Comparison of ENCODE assay signal across 8 cellular contexts in genomic region chr22:39051844-39052495, GRCh38. TPM values are rescaled to one million over a fixed set of nuclear protein-coding genes. Genes with fewer than 3 reads are reported as not detected.
A peak's percentile ranks its signal among the peaks of the same experiment; 100 is the strongest.
DNase-seq lines count a peak whose midpoint lies in the region; ATAC-seq, FAIRE-seq and TF ChIP-seq lines count a peak whose summit lies in the region.
"Not testable (repeated sequence)": the region's sequence is repeated elsewhere in the genome, so short reads cannot be mapped to it uniquely, and the experiment has no call there.
"Had no signal": no experiment of that assay in that cellular context is flagged by ENCODE, and none has a peak within 500 bp of the region (broad histone marks: within the 10 kb centered on the region; RNA-seq: fewer than 3 reads in every experiment).

No MANE protein-coding gene starts in this region.

- H3K4me2 ChIP-seq in HCT116 (ENCODE audit: low read length), result peak overlapping the region; percentile 52
- peak overlapping the region in 1 of 2 experiments; percentile 14; a peak in 1 of 4 replicates for H3K4me2 ChIP-seq in H1 (ENCODE audit: insufficient read depth in 1 of 2, low read depth in 2 of 2, low read length in 2 of 2)
- H3K4me2 ChIP-seq in neuronal stem cell (ENCODE audit: insufficient read depth, low read length, poor library complexity, severe bottlenecking), result not testable (repeated sequence)

- H4K5ac ChIP-seq in H1 (ENCODE audit: insufficient read length, low read depth, low read length), result peak overlapping the region; percentile 19

- DNase-seq in HCT116 (ENCODE audit: low read depth, low spot score); H1 (ENCODE audit: low read depth in 1 of 2, low spot score in 2 of 2); neuronal stem cell (ENCODE audit: low spot score); urothelium cell line (ENCODE audit: low spot score): not testable (repeated sequence)

- H3K4me1 ChIP-seq in HCT116 (ENCODE audit: control insufficient read depth in 1 of 2, insufficient read depth in 2 of 2, low read length in 2 of 2) (peaks cover 24 to 35% of the 10 kb centered on the region in 2 experiments), H1 (replicated peaks in 1 of 4; ENCODE audit: control insufficient read depth in 3 of 4, insufficient read depth in 4 of 4, low read length in 3 of 4) (peaks cover 3 to 18% (median 10%) of the 10 kb centered on the region in 4 experiments; a peak in 6 of 7 replicates)
- not testable (repeated sequence) for H3K4me1 ChIP-seq in iPS-15b (ENCODE audit: control insufficient read depth, insufficient read depth, low read length); neuronal stem cell (ENCODE audit: control insufficient read depth in 2 of 2, insufficient read depth in 1 of 2, low read depth in 1 of 2, low read length in 2 of 2)

- TF ChIP-seq RAD21 in HCT116 (IDR thresholded peaks at IDR 0.05; ENCODE audit: low read depth); H1 (IDR thresholded peaks at IDR 0.05 in 1 of 2, conservative IDR thresholded peaks at IDR 0.05 in 1 of 2; ENCODE audit: low read depth in 2 of 2, low read length in 2 of 2): not testable (repeated sequence)

- H2BK15ac ChIP-seq in H1 (ENCODE audit: low read length); neuronal stem cell (ENCODE audit: low read length): not testable (repeated sequence)

- peak overlapping the region; percentile 58 for H4K91ac ChIP-seq in H1 (replicated peaks; ENCODE audit: insufficient read length, low read length)
- H4K91ac ChIP-seq in neuronal stem cell (ENCODE audit: low read depth, low read length, poor library complexity), result not testable (repeated sequence)

- peak overlapping the region; percentile 94; the same call in 1 of the 2 replicates for H2BK12ac ChIP-seq in H1 (ENCODE audit: low read depth, low read length)
- H2BK12ac ChIP-seq in neuronal stem cell (ENCODE audit: low read length), result not testable (repeated sequence)

- H3K56ac ChIP-seq in H1 (replicated peaks; ENCODE audit: insufficient read length, low read depth, low read length), result not testable (repeated sequence)

- peak overlapping the region; percentile 81; the same call in 1 of the 2 replicates for H2BK5ac ChIP-seq in H1 (ENCODE audit: low read depth, low read length)
- H2BK5ac ChIP-seq in neuronal stem cell (ENCODE audit: low read length), result not testable (repeated sequence)

- not testable (repeated sequence) for H3K4me3 ChIP-seq in HCT116 (replicated peaks in 1 of 2; ENCODE audit: low read depth in 1 of 2, low read length in 2 of 2); neuronal stem cell (ENCODE audit: low read length in 2 of 2)
- H3K4me3 ChIP-seq in H1 (ENCODE audit: extremely low read depth in 1 of 4, insufficient read depth in 2 of 4, low read depth in 3 of 4, low read length in 4 of 4) (peak overlapping the region in 1 of 4 experiments; percentile 21; a peak in 1 of 8 replicates), iPS-15b (ENCODE audit: low read depth, low read length) (peak overlapping the region; percentile 28)

- H2AK5ac ChIP-seq in H1 (ENCODE audit: low read depth, low read length), result not testable (repeated sequence)
- H2AK5ac ChIP-seq in neuronal stem cell (ENCODE audit: low read depth, low read length), result peak overlapping the region; percentile 81

- TF ChIP-seq EP300 in H1 (IDR thresholded peaks at IDR 0.05; ENCODE audit: borderline replicate concordance in 1 of 2, low read depth in 2 of 2, low read length in 2 of 2), result not testable (repeated sequence)

- not testable (repeated sequence) for H3K36me3 ChIP-seq in HCT116 (ENCODE audit: control insufficient read depth in 1 of 2, insufficient read depth in 2 of 2, low read length in 2 of 2); H1 (ENCODE audit: control insufficient read depth in 2 of 4, insufficient read depth in 4 of 4, low read length in 3 of 4); iPS-15b (ENCODE audit: control insufficient read depth, insufficient read depth, low read length); neuronal stem cell (replicated peaks in 1 of 2; ENCODE audit: control insufficient read depth in 2 of 2, insufficient read depth in 2 of 2, low read length in 2 of 2)

- not testable (repeated sequence) for H3K27me3 Mint-ChIP-seq in stimulated activated memory B cell treated with anti-CD40 and anti-IgM and Interleukin-4, amounts not matched to agents 10 μg/mL and 1 μg/mL and 100 μg/mL, for 72 hours

- ATAC-seq in HCT116; stimulated activated memory B cell treated with anti-CD40 and anti-IgM and Interleukin-4, amounts not matched to agents 10 μg/mL and 1 μg/mL and 100 μg/mL, for 72 hours: not testable (repeated sequence)

- H3K27ac Mint-ChIP-seq in stimulated activated memory B cell treated with anti-CD40 and anti-IgM and Interleukin-4, amounts not matched to agents 10 μg/mL and 1 μg/mL and 100 μg/mL, for 72 hours, result peak overlapping the region; percentile 85

- H2BK120ac ChIP-seq in H1 (replicated peaks; ENCODE audit: low read depth, low read length); neuronal stem cell (ENCODE audit: low read depth, low read length): not testable (repeated sequence)

- BruUV-seq in HCT116 (replicated peaks; lab: Mats Ljungman, UMichigan), result not testable (repeated sequence)

- H3K9me3 ChIP-seq in HCT116 (ENCODE audit: control insufficient read depth in 1 of 2, insufficient read depth in 1 of 2, low read depth in 1 of 2, low read length in 2 of 2); H1 (ENCODE audit: insufficient read depth in 2 of 2, low read depth in 1 of 2, low read length in 1 of 2); iPS-15b (ENCODE audit: control insufficient read depth, insufficient read depth, low read length); neuronal stem cell (replicated peaks in 1 of 2; ENCODE audit: control insufficient read depth in 2 of 2, insufficient read depth in 1 of 2, low read depth in 1 of 2, low read length in 2 of 2): not testable (repeated sequence)

- TF ChIP-seq POLR2A in GM19099 (IDR thresholded peaks at IDR 0.05; ENCODE audit: extremely low read depth, insufficient read length, low read depth), result peak; percentile 4
- not testable (repeated sequence) for TF ChIP-seq POLR2A in HCT116 (IDR thresholded peaks at IDR 0.05; ENCODE audit: borderline replicate concordance, extremely low read depth, insufficient read depth, insufficient read length); H1 (IDR thresholded peaks at IDR 0.05; ENCODE audit: control extremely low read depth in 1 of 2, low read depth in 2 of 2, low read length in 2 of 2)

- peak overlapping the region; percentile 72; the same call in 1 of the 2 replicates for H2BK20ac ChIP-seq in H1 (ENCODE audit: low read length)

- H3K4me3 Mint-ChIP-seq in stimulated activated memory B cell treated with anti-CD40 and anti-IgM and Interleukin-4, amounts not matched to agents 10 μg/mL and 1 μg/mL and 100 μg/mL, for 72 hours, result not testable (repeated sequence)

- not testable (repeated sequence) for H3K23ac ChIP-seq in H1 (ENCODE audit: insufficient read length); neuronal stem cell (ENCODE audit: low read depth, low read length, poor library complexity)

- H3K79me2 ChIP-seq in HCT116 (ENCODE audit: insufficient read depth, low read length); H1 (ENCODE audit: control insufficient read depth in 1 of 2, insufficient read depth in 2 of 2, low read length in 2 of 2): not testable (repeated sequence)

- not testable (repeated sequence) for H2AFZ ChIP-seq in HCT116 (ENCODE audit: low read depth, low read length, poor library complexity, severe bottlenecking); H1 (ENCODE audit: low read length); neuronal stem cell (ENCODE audit: low read length)

- H3K79me1 ChIP-seq in H1 (ENCODE audit: low read depth, low read length); neuronal stem cell (ENCODE audit: low read depth, low read length): not testable (repeated sequence)

- peaks cover 17% of the 10 kb centered on the region for H3K36me3 Mint-ChIP-seq in stimulated activated memory B cell treated with anti-CD40 and anti-IgM and Interleukin-4, amounts not matched to agents 10 μg/mL and 1 μg/mL and 100 μg/mL, for 72 hours

- H3K9me2 ChIP-seq in HCT116 (ENCODE audit: insufficient read depth), result not testable (repeated sequence)

- H3K23me2 ChIP-seq in H1 (ENCODE audit: low read depth, low read length), result not testable (repeated sequence)

- not testable (repeated sequence) for H3K27me3 ChIP-seq in HCT116 (ENCODE audit: insufficient read depth, low read length); H1 (replicated peaks in 1 of 4; ENCODE audit: control insufficient read depth in 3 of 4, extremely low read depth in 1 of 4, insufficient read depth in 3 of 4, low read length in 3 of 4); iPS-15b (ENCODE audit: control insufficient read depth, insufficient read depth, low read length); neuronal stem cell (ENCODE audit: control insufficient read depth in 3 of 3, insufficient read depth in 3 of 3, low read depth in 1 of 3, low read length in 3 of 3)

- not testable (repeated sequence) for H3K14ac ChIP-seq in H1 (ENCODE audit: insufficient read length)
- peak overlapping the region; percentile 89 for H3K14ac ChIP-seq in neuronal stem cell (ENCODE audit: low read length)

- not testable (repeated sequence) for H3K27ac ChIP-seq in HCT116 (ENCODE audit: low read depth, low read length); H1 (ENCODE audit: low read depth, low read length); neuronal stem cell (replicated peaks; ENCODE audit: low read length)

- H3K4ac ChIP-seq in H1 (replicated peaks; ENCODE audit: insufficient read length, low read depth, low read length); neuronal stem cell (ENCODE audit: low read length): not testable (repeated sequence)

- H3K9ac ChIP-seq in HCT116 (ENCODE audit: low read length); H1 (replicated peaks in 1 of 4; ENCODE audit: extremely low read depth in 1 of 4, low read depth in 3 of 4, low read length in 3 of 4); iPS-15b (ENCODE audit: low read depth, low read length); neuronal stem cell (ENCODE audit: low read depth, low read length, poor library complexity): not testable (repeated sequence)

- WGBS in H1 (ENCODE audit: extremely low coverage in 1 of 2, insufficient coverage in 1 of 2, insufficient read length in 1 of 2, insufficient replicate concordance in 2 of 2, low coverage in 1 of 2, low lambda C conversion rate in 2 of 2, missing lambda C conversion rate in 1 of 2), 2 experiments, result 76% methylated on average over 11 of the region's 18 CpGs; no CpG with 5 or more reads in 1 of the 2 experiments
- whole genome bisulfite sequencing in neuronal stem cell (ENCODE audit: extremely low coverage in 2 of 2, insufficient read length in 2 of 2, insufficient replicate concordance in 1 of 2), 2 donors, result no CpG with 5 or more reads among the region's 18 CpGs

- POLR2A ChIA-PET in HCT116 (lab: Charles Lee), result not testable (repeated sequence)
- POLR2A ChIA-PET in H1 (lab: Charles Lee; ENCODE audit: partially characterized antibody), result interaction anchor here (1.1 kb wide), 1 partner anchor 20 kb away, joined by 3 read pairs; no protein-coding TSS in a partner anchor

- peak overlapping the region; percentile 62 for H3K18ac ChIP-seq in H1 (ENCODE audit: extremely low read depth, low read length)
- not testable (repeated sequence) for H3K18ac ChIP-seq in neuronal stem cell (ENCODE audit: low read length)

- not testable (repeated sequence) for H3K9me3 Mint-ChIP-seq in stimulated activated memory B cell treated with anti-CD40 and anti-IgM and Interleukin-4, amounts not matched to agents 10 μg/mL and 1 μg/mL and 100 μg/mL, for 72 hours

- intact Hi-C loops in HCT116 (cut with micrococcal nuclease), result not testable (repeated sequence)

- not testable (repeated sequence) for H4K20me1 ChIP-seq in HCT116 (ENCODE audit: insufficient read depth); H1 (replicated peaks in 1 of 2; ENCODE audit: control insufficient read depth in 1 of 2, insufficient read depth in 2 of 2, low read length in 2 of 2)

- TF ChIP-seq CTCF in HCT116 (IDR thresholded peaks at IDR 0.05 in 2 of 3, conservative IDR thresholded peaks at IDR 0.05 in 1 of 3; ENCODE audit: borderline replicate concordance in 1 of 3, insufficient read depth in 1 of 3, low read depth in 2 of 3, low read length in 2 of 3); H1 (IDR thresholded peaks at IDR 0.05; ENCODE audit: control extremely low read depth in 1 of 3, insufficient read depth in 1 of 3, low read depth in 1 of 3, low read length in 3 of 3): not testable (repeated sequence)

- FAIRE-seq in H1 (lab: Jason Lieb, UNC) (peak; percentile 100), urothelium cell line (lab: Jason Lieb, UNC) (peak; percentile 95)

- RAD21 ChIA-PET in HCT116 (lab: Charles Lee; ENCODE audit: low non-redundant PET in 1 of 2, low total read pairs in 2 of 2, uncharacterized antibody in 2 of 2, unreplicated experiment in 2 of 2), result not testable (repeated sequence)

- not testable (repeated sequence) for H4K8ac ChIP-seq in H1 (ENCODE audit: extremely low read depth, insufficient read depth, low read length); neuronal stem cell (ENCODE audit: low read depth, low read length)

- H3K4me1 Mint-ChIP-seq in stimulated activated memory B cell treated with anti-CD40 and anti-IgM and Interleukin-4, amounts not matched to agents 10 μg/mL and 1 μg/mL and 100 μg/mL, for 72 hours, result peaks cover 25% of the 10 kb centered on the region

- CTCF ChIA-PET in HCT116 (lab: Charles Lee), result not testable (repeated sequence)
- CTCF ChIA-PET in H1 (lab: Charles Lee; ENCODE audit: partially characterized antibody), result interaction anchor here (0.8 to 2.3 kb wide), 3 partner anchors 9 to 182 kb away, joined by 3 to 6 read pairs (median 3); no protein-coding TSS in a partner anchor

RNA-seq across cellular contexts. Expression of gene APOBEC3F, which starts 11.3 kb away (rescaled TPM):
- total RNA-seq in HCT116 (2021; ENCODE audit: unreplicated experiment), result 11.1 TPM
- polyA plus RNA-seq in HCT116 (2012), result 7.9 and 9.7 TPM in 2 replicates
- 7.3 and 9.7 TPM in 2 replicates for total RNA-seq in H1 (2021; fragmentation: NEBNext Ultra II Directional; extraction: Animal tissue kit (Norgen Biotek cat#: 25700))
- polyA plus RNA-seq in H1 (2011; rRNA removed), result 4.0 and 5.5 TPM in 2 replicates
- polyA plus RNA-seq in H1 (2011; cell fraction: cytosol; rRNA removed), result 3.1 TPM
- 4.0 TPM for polyA plus RNA-seq in H1 (2011; cell fraction: nucleus; rRNA removed)
- polyA plus RNA-seq in H1 (2012, experiment 1 of 2), result 3.8 to 5.7 TPM (median 4.8 TPM) in 4 replicates
- 2.6 TPM for polyA plus RNA-seq in H1 (2012, experiment 2 of 2)
- polyA plus RNA-seq in H1 (2013, experiment 1 of 2), result 4.7 TPM
- 4.7 TPM for polyA plus RNA-seq in H1 (2013, experiment 2 of 2)
- 6.5 and 6.8 TPM in 2 replicates for polyA minus RNA-seq in H1 (2011; rRNA and poly(A)+ RNA removed)
- polyA minus RNA-seq in H1 (2011; cell fraction: cytosol; rRNA and poly(A)+ RNA removed), result 5.7 TPM
- polyA minus RNA-seq in H1 (2011; cell fraction: nucleus; rRNA and poly(A)+ RNA removed), result 4.4 TPM
- 3.5 TPM for polyA plus RNA-seq in neuronal stem cell (2013, experiment 1 of 2)
- polyA plus RNA-seq in neuronal stem cell (2013, experiment 2 of 2), result 3.9 TPM

RNA-seq across cellular contexts. Expression of gene APOBEC3G, which starts 25.1 kb away (rescaled TPM):
- total RNA-seq in HCT116 (2021; ENCODE audit: unreplicated experiment), result 0.71 TPM
- 1.1 and 1.4 TPM in 2 replicates for polyA plus RNA-seq in HCT116 (2012)
- total RNA-seq in H1 (2021; fragmentation: NEBNext Ultra II Directional; extraction: Animal tissue kit (Norgen Biotek cat#: 25700)), result 0.94 and 2.0 TPM in 2 replicates
- polyA plus RNA-seq in H1 (2011; rRNA removed), result 1.7 and 2.5 TPM in 2 replicates
- polyA plus RNA-seq in H1 (2011; cell fraction: cytosol; rRNA removed), result 2.3 TPM
- polyA plus RNA-seq in H1 (2011; cell fraction: nucleus; rRNA removed), result 2.7 TPM
- polyA plus RNA-seq in H1 (2012, experiment 1 of 2), result 0.74 to 1.8 TPM (median 1.5 TPM) in 4 replicates
- polyA plus RNA-seq in H1 (2012, experiment 2 of 2), result 1.3 TPM
- 1.2 TPM for polyA plus RNA-seq in H1 (2013, experiment 1 of 2)
- 1.1 TPM for polyA plus RNA-seq in H1 (2013, experiment 2 of 2)
- polyA minus RNA-seq in H1 (2011; rRNA and poly(A)+ RNA removed), result 2.6 and 2.7 TPM in 2 replicates
- polyA minus RNA-seq in H1 (2011; cell fraction: cytosol; rRNA and poly(A)+ RNA removed), result 1.5 TPM
- 2.7 TPM for polyA minus RNA-seq in H1 (2011; cell fraction: nucleus; rRNA and poly(A)+ RNA removed)
- polyA plus RNA-seq in neuronal stem cell (2013, experiment 1 of 2), result 1.1 TPM
- 0.79 TPM for polyA plus RNA-seq in neuronal stem cell (2013, experiment 2 of 2)

RNA-seq across cellular contexts. Expression of gene APOBEC3D, which starts 31.0 kb away (rescaled TPM):
- total RNA-seq in HCT116 (2021; ENCODE audit: unreplicated experiment), result 3.3 TPM
- polyA plus RNA-seq in HCT116 (2012), result 1.1 and 1.8 TPM in 2 replicates
- total RNA-seq in H1 (2021; fragmentation: NEBNext Ultra II Directional; extraction: Animal tissue kit (Norgen Biotek cat#: 25700)), result 5.5 and 7.2 TPM in 2 replicates
- 2.2 and 4.3 TPM in 2 replicates for polyA plus RNA-seq in H1 (2011; rRNA removed)
- polyA plus RNA-seq in H1 (2011; cell fraction: cytosol; rRNA removed), result 2.7 TPM
- polyA plus RNA-seq in H1 (2011; cell fraction: nucleus; rRNA removed), result 5.2 TPM
- 5.2 to 9.9 TPM (median 8.0 TPM) in 4 replicates for polyA plus RNA-seq in H1 (2012, experiment 1 of 2)
- 3.9 TPM for polyA plus RNA-seq in H1 (2012, experiment 2 of 2)
- 3.9 TPM for polyA plus RNA-seq in H1 (2013, experiment 1 of 2)
- polyA plus RNA-seq in H1 (2013, experiment 2 of 2), result 4.6 TPM
- 7.2 and 9.4 TPM in 2 replicates for polyA minus RNA-seq in H1 (2011; rRNA and poly(A)+ RNA removed)
- 2.7 TPM for polyA minus RNA-seq in H1 (2011; cell fraction: cytosol; rRNA and poly(A)+ RNA removed)
- 3.5 TPM for polyA minus RNA-seq in H1 (2011; cell fraction: nucleus; rRNA and poly(A)+ RNA removed)
- polyA plus RNA-seq in neuronal stem cell (2013, experiment 1 of 2), result 1.2 TPM
- 1.2 TPM for polyA plus RNA-seq in neuronal stem cell (2013, experiment 2 of 2)

RNA-seq across cellular contexts. Expression of gene APOBEC3C, which starts 37.9 kb away (rescaled TPM):
- 40.2 TPM for total RNA-seq in HCT116 (2021; ENCODE audit: unreplicated experiment)
- polyA plus RNA-seq in HCT116 (2012), result 34.2 and 37.9 TPM in 2 replicates
- total RNA-seq in H1 (2021; fragmentation: NEBNext Ultra II Directional; extraction: Animal tissue kit (Norgen Biotek cat#: 25700)), result 23.3 and 23.7 TPM in 2 replicates
- polyA plus RNA-seq in H1 (2011; rRNA removed), result 20.3 and 22.8 TPM in 2 replicates
- 13.0 TPM for polyA plus RNA-seq in H1 (2011; cell fraction: cytosol; rRNA removed)
- 11.5 TPM for polyA plus RNA-seq in H1 (2011; cell fraction: nucleus; rRNA removed)
- polyA plus RNA-seq in H1 (2012, experiment 1 of 2), result 24.1 to 37.8 TPM (median 30.0 TPM) in 4 replicates
- polyA plus RNA-seq in H1 (2012, experiment 2 of 2), result 34.1 TPM
- 41.5 TPM for polyA plus RNA-seq in H1 (2013, experiment 1 of 2)
- 38.6 TPM for polyA plus RNA-seq in H1 (2013, experiment 2 of 2)
- polyA minus RNA-seq in H1 (2011; rRNA and poly(A)+ RNA removed), result 9.3 and 11.0 TPM in 2 replicates
- 8.7 TPM for polyA minus RNA-seq in H1 (2011; cell fraction: cytosol; rRNA and poly(A)+ RNA removed)
- polyA minus RNA-seq in H1 (2011; cell fraction: nucleus; rRNA and poly(A)+ RNA removed), result 6.3 TPM
- polyA plus RNA-seq in neuronal stem cell (2013, experiment 1 of 2), result 18.7 TPM
- 20.6 TPM for polyA plus RNA-seq in neuronal stem cell (2013, experiment 2 of 2)

RNA-seq across cellular contexts. Expression of gene APOBEC3H, which starts 45.1 kb away (rescaled TPM):
- 1.8 TPM for total RNA-seq in HCT116 (2021; ENCODE audit: unreplicated experiment)
- 1.1 and 2.5 TPM in 2 replicates for polyA plus RNA-seq in HCT116 (2012)
- 0.47 and 0.48 TPM in 2 replicates for total RNA-seq in H1 (2021; fragmentation: NEBNext Ultra II Directional; extraction: Animal tissue kit (Norgen Biotek cat#: 25700))
- 0.52 and 0.56 TPM in 2 replicates for polyA plus RNA-seq in H1 (2011; rRNA removed)
- 0.45 TPM for polyA plus RNA-seq in H1 (2011; cell fraction: cytosol; rRNA removed)
- polyA plus RNA-seq in H1 (2011; cell fraction: nucleus; rRNA removed), result 0.58 TPM
- 0.44 to 1.3 TPM (median 0.92 TPM) in 3 of 4 replicates, not detected in the other for polyA plus RNA-seq in H1 (2012, experiment 1 of 2)
- 0.63 TPM for polyA plus RNA-seq in H1 (2012, experiment 2 of 2)
- polyA plus RNA-seq in H1 (2013, experiment 1 of 2), result 0.65 TPM
- 0.66 TPM for polyA plus RNA-seq in H1 (2013, experiment 2 of 2)
- polyA minus RNA-seq in H1 (2011; rRNA and poly(A)+ RNA removed), result 1.4 and 1.8 TPM in 2 replicates
- polyA minus RNA-seq in H1 (2011; cell fraction: cytosol; rRNA and poly(A)+ RNA removed), result not detected
- polyA minus RNA-seq in H1 (2011; cell fraction: nucleus; rRNA and poly(A)+ RNA removed), result not detected
- 2.4 TPM for polyA plus RNA-seq in neuronal stem cell (2013, experiment 1 of 2)
- polyA plus RNA-seq in neuronal stem cell (2013, experiment 2 of 2), result 2.0 TPM
- total RNA-seq: Caco-2 had no signal
